ENCODE assay signal across 3 cellular contexts in genomic region chr3:39334205-39334604, GRCh38.
"Had no signal": no experiment of that assay in that cellular context is flagged by ENCODE, and none has a peak within 500 bp of the region (broad histone marks: within the 10 kb centered on the region; RNA-seq: fewer than 3 reads in every experiment).

No MANE protein-coding gene starts in this region.

- DNase-seq: GDM1, GF-D8 had no signal

- ATAC-seq: GM12878 had no signal

- H3K4me3 ChIP-seq: GM12878 had no signal
